In the genomic region with DNA sequence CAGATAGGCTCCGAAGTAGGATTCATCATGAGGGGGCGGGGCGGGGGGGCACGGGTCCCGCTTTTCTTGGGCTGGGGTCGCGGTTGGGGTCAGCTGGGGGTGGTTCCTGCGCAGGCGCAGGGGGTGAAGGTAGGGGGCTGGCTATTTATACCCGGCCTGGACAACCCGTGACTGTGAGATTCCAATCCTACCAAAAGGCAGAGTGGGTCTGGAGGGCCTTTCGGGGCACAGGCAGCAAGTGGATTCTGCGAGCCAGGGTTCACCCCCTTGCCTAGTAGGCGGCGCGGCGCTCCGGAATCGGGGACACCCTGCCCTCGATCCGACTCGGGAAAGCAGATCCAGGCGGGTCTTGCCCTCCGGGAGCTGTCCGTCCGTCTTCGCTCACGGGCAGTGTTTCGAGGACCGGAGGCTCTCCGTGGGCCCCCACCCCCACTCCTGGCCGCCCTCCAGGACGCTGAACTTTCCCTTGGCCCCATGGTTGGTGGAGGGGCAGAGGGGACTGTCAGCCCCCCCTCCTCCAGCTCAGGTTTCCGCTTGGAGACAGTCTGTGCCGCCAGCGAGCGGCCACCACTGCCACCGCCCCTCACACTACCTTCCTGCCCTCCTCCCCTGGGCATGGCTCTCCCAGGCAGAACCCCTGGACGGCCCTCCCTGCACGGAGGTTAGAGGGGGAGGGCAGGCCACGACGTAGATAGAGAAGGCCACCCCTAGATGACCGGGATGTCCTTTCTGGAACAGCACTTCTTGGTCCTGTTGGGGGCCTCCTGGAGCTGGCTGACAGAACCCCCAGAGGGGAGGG, we compare ENCODE assay signal across 1 cellular context.
TF ChIP-seq lines count a peak whose summit lies in the region.

No MANE protein-coding gene starts in this region.

TF ChIP-seq in H1, 55 proteins besides CTCF, POLR2A, EP300 and RAD21:
- peak; percentile 10 for TF ChIP-seq KDM4A (IDR thresholded peaks at IDR 0.05; ENCODE audit: low read depth, low read length, severe bottlenecking)
- TF ChIP-seq YY1 (IDR thresholded peaks at IDR 0.05; ENCODE audit: low read depth, low read length): no peak
- TF ChIP-seq TAF7 (optimal IDR thresholded peaks at IDR 0.05; ENCODE audit: borderline replicate concordance, low read depth, low read length): no peak
- no peak for TF ChIP-seq ASH2L (IDR thresholded peaks at IDR 0.05; ENCODE audit: low read length)
- no peak for TF ChIP-seq TEAD4 (IDR thresholded peaks at IDR 0.05; ENCODE audit: low read depth, low read length)
- TF ChIP-seq SIRT6 (IDR thresholded peaks at IDR 0.05; ENCODE audit: low read length): no peak
- no peak for TF ChIP-seq TBP (IDR thresholded peaks at IDR 0.05; ENCODE audit: low read depth, low read length)
- TF ChIP-seq JUND (IDR thresholded peaks at IDR 0.05; ENCODE audit: low read length): no peak
- TF ChIP-seq GTF2F1 (IDR thresholded peaks at IDR 0.05; ENCODE audit: borderline replicate concordance, low read depth, low read length): no peak
- 0 out of 2 replicates have a peak, but pooled peaks have one; percentile 37 for TF ChIP-seq RBBP5 (IDR thresholded peaks at IDR 0.05; ENCODE audit: borderline replicate concordance, low read depth, low read length)
- TF ChIP-seq, protein P1, sequence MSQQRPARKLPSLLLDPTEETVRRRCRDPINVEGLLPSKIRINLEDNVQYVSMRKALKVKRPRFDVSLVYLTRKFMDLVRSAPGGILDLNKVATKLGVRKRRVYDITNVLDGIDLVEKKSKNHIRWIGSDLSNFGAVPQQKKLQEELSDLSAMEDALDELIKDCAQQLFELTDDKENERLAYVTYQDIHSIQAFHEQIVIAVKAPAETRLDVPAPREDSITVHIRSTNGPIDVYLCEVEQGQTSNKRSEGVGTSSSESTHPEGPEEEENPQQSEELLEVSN (IDR thresholded peaks at IDR 0.05): 0 out of 2 replicates have a peak, but pooled peaks have one; percentile 8
- TF ChIP-seq HDAC2 (IDR thresholded peaks at IDR 0.05; ENCODE audit: borderline replicate concordance in 1 of 2, low read depth in 2 of 2, low read length in 2 of 2): no peak
- TF ChIP-seq NRF1 (IDR thresholded peaks at IDR 0.05; ENCODE audit: low read depth, low read length): peak; percentile 53
- TF ChIP-seq, protein P2, sequence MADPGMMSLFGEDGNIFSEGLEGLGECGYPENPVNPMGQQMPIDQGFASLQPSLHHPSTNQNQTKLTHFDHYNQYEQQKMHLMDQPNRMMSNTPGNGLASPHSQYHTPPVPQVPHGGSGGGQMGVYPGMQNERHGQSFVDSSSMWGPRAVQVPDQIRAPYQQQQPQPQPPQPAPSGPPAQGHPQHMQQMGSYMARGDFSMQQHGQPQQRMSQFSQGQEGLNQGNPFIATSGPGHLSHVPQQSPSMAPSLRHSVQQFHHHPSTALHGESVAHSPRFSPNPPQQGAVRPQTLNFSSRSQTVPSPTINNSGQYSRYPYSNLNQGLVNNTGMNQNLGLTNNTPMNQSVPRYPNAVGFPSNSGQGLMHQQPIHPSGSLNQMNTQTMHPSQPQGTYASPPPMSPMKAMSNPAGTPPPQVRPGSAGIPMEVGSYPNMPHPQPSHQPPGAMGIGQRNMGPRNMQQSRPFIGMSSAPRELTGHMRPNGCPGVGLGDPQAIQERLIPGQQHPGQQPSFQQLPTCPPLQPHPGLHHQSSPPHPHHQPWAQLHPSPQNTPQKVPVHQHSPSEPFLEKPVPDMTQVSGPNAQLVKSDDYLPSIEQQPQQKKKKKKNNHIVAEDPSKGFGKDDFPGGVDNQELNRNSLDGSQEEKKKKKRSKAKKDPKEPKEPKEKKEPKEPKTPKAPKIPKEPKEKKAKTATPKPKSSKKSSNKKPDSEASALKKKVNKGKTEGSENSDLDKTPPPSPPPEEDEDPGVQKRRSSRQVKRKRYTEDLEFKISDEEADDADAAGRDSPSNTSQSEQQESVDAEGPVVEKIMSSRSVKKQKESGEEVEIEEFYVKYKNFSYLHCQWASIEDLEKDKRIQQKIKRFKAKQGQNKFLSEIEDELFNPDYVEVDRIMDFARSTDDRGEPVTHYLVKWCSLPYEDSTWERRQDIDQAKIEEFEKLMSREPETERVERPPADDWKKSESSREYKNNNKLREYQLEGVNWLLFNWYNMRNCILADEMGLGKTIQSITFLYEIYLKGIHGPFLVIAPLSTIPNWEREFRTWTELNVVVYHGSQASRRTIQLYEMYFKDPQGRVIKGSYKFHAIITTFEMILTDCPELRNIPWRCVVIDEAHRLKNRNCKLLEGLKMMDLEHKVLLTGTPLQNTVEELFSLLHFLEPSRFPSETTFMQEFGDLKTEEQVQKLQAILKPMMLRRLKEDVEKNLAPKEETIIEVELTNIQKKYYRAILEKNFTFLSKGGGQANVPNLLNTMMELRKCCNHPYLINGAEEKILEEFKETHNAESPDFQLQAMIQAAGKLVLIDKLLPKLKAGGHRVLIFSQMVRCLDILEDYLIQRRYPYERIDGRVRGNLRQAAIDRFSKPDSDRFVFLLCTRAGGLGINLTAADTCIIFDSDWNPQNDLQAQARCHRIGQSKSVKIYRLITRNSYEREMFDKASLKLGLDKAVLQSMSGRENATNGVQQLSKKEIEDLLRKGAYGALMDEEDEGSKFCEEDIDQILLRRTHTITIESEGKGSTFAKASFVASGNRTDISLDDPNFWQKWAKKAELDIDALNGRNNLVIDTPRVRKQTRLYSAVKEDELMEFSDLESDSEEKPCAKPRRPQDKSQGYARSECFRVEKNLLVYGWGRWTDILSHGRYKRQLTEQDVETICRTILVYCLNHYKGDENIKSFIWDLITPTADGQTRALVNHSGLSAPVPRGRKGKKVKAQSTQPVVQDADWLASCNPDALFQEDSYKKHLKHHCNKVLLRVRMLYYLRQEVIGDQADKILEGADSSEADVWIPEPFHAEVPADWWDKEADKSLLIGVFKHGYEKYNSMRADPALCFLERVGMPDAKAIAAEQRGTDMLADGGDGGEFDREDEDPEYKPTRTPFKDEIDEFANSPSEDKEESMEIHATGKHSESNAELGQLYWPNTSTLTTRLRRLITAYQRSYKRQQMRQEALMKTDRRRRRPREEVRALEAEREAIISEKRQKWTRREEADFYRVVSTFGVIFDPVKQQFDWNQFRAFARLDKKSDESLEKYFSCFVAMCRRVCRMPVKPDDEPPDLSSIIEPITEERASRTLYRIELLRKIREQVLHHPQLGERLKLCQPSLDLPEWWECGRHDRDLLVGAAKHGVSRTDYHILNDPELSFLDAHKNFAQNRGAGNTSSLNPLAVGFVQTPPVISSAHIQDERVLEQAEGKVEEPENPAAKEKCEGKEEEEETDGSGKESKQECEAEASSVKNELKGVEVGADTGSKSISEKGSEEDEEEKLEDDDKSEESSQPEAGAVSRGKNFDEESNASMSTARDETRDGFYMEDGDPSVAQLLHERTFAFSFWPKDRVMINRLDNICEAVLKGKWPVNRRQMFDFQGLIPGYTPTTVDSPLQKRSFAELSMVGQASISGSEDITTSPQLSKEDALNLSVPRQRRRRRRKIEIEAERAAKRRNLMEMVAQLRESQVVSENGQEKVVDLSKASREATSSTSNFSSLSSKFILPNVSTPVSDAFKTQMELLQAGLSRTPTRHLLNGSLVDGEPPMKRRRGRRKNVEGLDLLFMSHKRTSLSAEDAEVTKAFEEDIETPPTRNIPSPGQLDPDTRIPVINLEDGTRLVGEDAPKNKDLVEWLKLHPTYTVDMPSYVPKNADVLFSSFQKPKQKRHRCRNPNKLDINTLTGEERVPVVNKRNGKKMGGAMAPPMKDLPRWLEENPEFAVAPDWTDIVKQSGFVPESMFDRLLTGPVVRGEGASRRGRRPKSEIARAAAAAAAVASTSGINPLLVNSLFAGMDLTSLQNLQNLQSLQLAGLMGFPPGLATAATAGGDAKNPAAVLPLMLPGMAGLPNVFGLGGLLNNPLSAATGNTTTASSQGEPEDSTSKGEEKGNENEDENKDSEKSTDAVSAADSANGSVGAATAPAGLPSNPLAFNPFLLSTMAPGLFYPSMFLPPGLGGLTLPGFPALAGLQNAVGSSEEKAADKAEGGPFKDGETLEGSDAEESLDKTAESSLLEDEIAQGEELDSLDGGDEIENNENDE (IDR thresholded peaks at IDR 0.05; ENCODE audit: insufficient replicate concordance, low read length): no peak
- no peak for TF ChIP-seq SP4 (IDR thresholded peaks at IDR 0.05; ENCODE audit: low read length)
- no peak; the same call in 1 of the 2 replicates for TF ChIP-seq TAF1 (IDR thresholded peaks at IDR 0.05; ENCODE audit: low read depth, low read length)
- TF ChIP-seq CTBP2 (IDR thresholded peaks at IDR 0.05; ENCODE audit: borderline replicate concordance, insufficient read depth, insufficient read length, low read length): no peak
- no peak for TF ChIP-seq BRCA1 (IDR thresholded peaks at IDR 0.05; ENCODE audit: low read depth, low read length)
